In the genomic region with DNA sequence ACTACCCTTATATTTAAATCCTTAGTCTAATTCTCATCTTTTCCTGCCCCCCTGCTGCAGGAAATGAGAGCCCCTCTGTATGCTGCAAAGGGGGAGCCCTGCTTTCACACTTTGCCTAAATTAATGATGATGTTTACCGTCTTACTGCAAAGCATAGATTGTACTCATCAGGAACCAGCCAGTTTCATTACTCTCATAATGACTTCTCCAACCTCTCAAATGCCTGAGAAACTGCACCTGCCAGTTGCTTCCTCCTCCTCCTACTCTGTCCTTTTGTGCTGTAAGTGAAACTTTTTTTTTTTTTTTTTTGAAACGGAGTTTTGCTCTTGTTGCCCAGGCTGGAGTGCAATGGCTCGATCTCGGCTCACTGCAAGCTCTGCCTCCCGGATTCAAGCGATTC, we compare ENCODE assay signal across 12 cellular contexts.
A peak's percentile ranks its signal among the peaks of the same experiment; 100 is the strongest.
DNase-seq lines count a peak whose midpoint lies in the region; ATAC-seq and TF ChIP-seq lines count a peak whose summit lies in the region.
"Had no signal": no experiment of that assay in that cellular context is flagged by ENCODE, and none has a peak within 500 bp of the region (broad histone marks: within the 10 kb centered on the region; RNA-seq: fewer than 3 reads in every experiment).

No MANE protein-coding gene starts in this region.

- H3K36me3 Mint-ChIP-seq in central memory CD8-positive, alpha-beta T cell (ENCODE audit: insufficient read depth), result no peaks in the 10 kb centered on the region
- H3K36me3 Mint-ChIP-seq in type B pancreatic cell, result no peaks in the 10 kb centered on the region

- no peak overlapping the region for H3K4me3 Mint-ChIP-seq in central memory CD8-positive, alpha-beta T cell
- H3K4me3 Mint-ChIP-seq in type B pancreatic cell, result no peak overlapping the region
- H3K4me3 Mint-ChIP-seq: nephron had no signal

- CTCF ChIA-PET in RWPE1 (lab: Yijun Ruan, JAX), result no interaction called here

- TF ChIP-seq CTCF in RWPE1 (conservative IDR thresholded peaks at IDR 0.05; ENCODE audit: low read depth), result no peak
- TF ChIP-seq CTCF in type B pancreatic cell (conservative IDR thresholded peaks at IDR 0.05), result no peak

- H3K27me3 Mint-ChIP-seq in central memory CD8-positive, alpha-beta T cell, result peaks cover 32% of the 10 kb centered on the region
- H3K27me3 Mint-ChIP-seq in type B pancreatic cell, result no peaks in the 10 kb centered on the region

- H3K27ac ChIP-seq in RWPE1, result no peak overlapping the region

- POLR2A ChIA-PET in RWPE1 (lab: Yijun Ruan, JAX; ENCODE audit: low non-redundant PET), result no interaction called here

- peaks cover 5% of the 10 kb centered on the region for H3K4me1 Mint-ChIP-seq in central memory CD8-positive, alpha-beta T cell
- H3K4me1 Mint-ChIP-seq in type B pancreatic cell (ENCODE audit: unreplicated experiment), result peaks cover 44% of the 10 kb centered on the region

- peak; percentile 82 for ATAC-seq in GM18511 (IDR thresholded peaks at IDR 0.05; ENCODE audit: unreplicated experiment)
- ATAC-seq in GM21447 (IDR thresholded peaks at IDR 0.05; ENCODE audit: unreplicated experiment), result peak; percentile 88
- ATAC-seq in HG03439 (IDR thresholded peaks at IDR 0.05; ENCODE audit: unreplicated experiment), result peak; percentile 84
- ATAC-seq in central memory CD8-positive, alpha-beta T cell (replicated peaks; ENCODE audit: extremely low read depth, poor library complexity, severe bottlenecking), result peak; percentile 14
- ATAC-seq in GM19397 (IDR thresholded peaks at IDR 0.05; ENCODE audit: unreplicated experiment), result no peak

- DNase-seq in central memory CD8-positive, alpha-beta T cell (ENCODE audit: low spot score in 2 of 2), result no peak
- DNase-seq in NCI-H2081 treated with DMSO at 0.1 percent for 48 hours (lab: John Stamatoyannopoulos, UW) (no peak), RWPE1 (ENCODE audit: low spot score) (no peak), type B pancreatic cell (ENCODE audit: extremely low spot score, unreplicated experiment) (no peak)
- DNase-seq: activated CD4-positive, alpha-beta T cell treated with anti-CD3 and anti-CD28 coated beads for 4 hours; erythroblast; NCI-H1417 had no signal

- H3K9me3 Mint-ChIP-seq in central memory CD8-positive, alpha-beta T cell, result no peaks in the 10 kb centered on the region
- peaks cover 10% of the 10 kb centered on the region for H3K9me3 Mint-ChIP-seq in type B pancreatic cell
- H3K9me3 Mint-ChIP-seq: nephron had no signal

- H3K27ac Mint-ChIP-seq in central memory CD8-positive, alpha-beta T cell (ENCODE audit: low read depth), result no peak overlapping the region
- H3K27ac Mint-ChIP-seq in type B pancreatic cell, result no peak overlapping the region
- H3K27ac Mint-ChIP-seq: nephron had no signal
